In genomic region chr2:127859712-127860085, GRCh38 we compare ENCODE assay signal across 8 cellular contexts. TPM values are rescaled to one million over a fixed set of nuclear protein-coding genes. Genes with fewer than 3 reads are reported as not detected.
DNase-seq lines count a peak whose midpoint lies in the region; ATAC-seq, FAIRE-seq and TF ChIP-seq lines count a peak whose summit lies in the region.

No MANE protein-coding gene starts in this region.

- no peaks in the 10 kb centered on the region for H3K9me3 Mint-ChIP-seq in activated naive CD8-positive, alpha-beta T cell treated with anti-CD3 and anti-CD28 coated beads, Interleukin-2, amount 10 ng/mL, durations not matched to agents 7 days and 5 days

- peak overlapping the region; percentile 68 for H3K4me3 Mint-ChIP-seq in activated naive CD8-positive, alpha-beta T cell treated with anti-CD3 and anti-CD28 coated beads, Interleukin-2, amount 10 ng/mL, durations not matched to agents 7 days and 5 days

- no peak for TF ChIP-seq CTCF in lower lobe of right lung (IDR thresholded peaks at IDR 0.05)
- no peak for TF ChIP-seq CTCF in uterus (IDR thresholded peaks at IDR 0.05)

- peaks cover 23% of the 10 kb centered on the region for H3K4me1 Mint-ChIP-seq in activated naive CD8-positive, alpha-beta T cell treated with anti-CD3 and anti-CD28 coated beads, Interleukin-2, amount 10 ng/mL, durations not matched to agents 7 days and 5 days

- POLR2A ChIA-PET in activated naive CD8-positive, alpha-beta T cell treated with anti-CD3 and anti-CD28 coated beads, Interleukin-2, amount 10 ng/mL, durations not matched to agents 7 days and 5 days (lab: Charles Lee), result no interaction called here

- intact Hi-C loops in lower lobe of right lung (cut with DNase I), result no loop called here
- intact Hi-C loops in uterus (cut with DNase I; ENCODE audit: low total_unique reads), result loop anchor here (5.0 kb wide), 1 partner anchor 912 kb away; no protein-coding TSS in a partner anchor

- peaks cover 14% of the 10 kb centered on the region for H3K36me3 Mint-ChIP-seq in activated naive CD8-positive, alpha-beta T cell treated with anti-CD3 and anti-CD28 coated beads, Interleukin-2, amount 10 ng/mL, durations not matched to agents 7 days and 5 days

- H3K4me1 ChIP-seq in lower lobe of right lung (peaks cover 33% of the 10 kb centered on the region), uterus (peaks cover 3 to 15% of the 10 kb centered on the region in 2 donors)

- no peak for FAIRE-seq in GM19239 (lab: Jason Lieb, UNC)

- DNase-seq in GM19239 (ENCODE audit: insufficient read length, low spot score), result peak; percentile 47
- peak; percentile 18 for DNase-seq in SK-N-DZ (ENCODE audit: low spot score)
- DNase-seq in activated naive CD8-positive, alpha-beta T cell treated with anti-CD3 and anti-CD28 coated beads, Interleukin-2, amount 10 ng/mL, durations not matched to agents 7 days and 5 days, result peak; percentile 52
- DNase-seq in lower lobe of right lung, result peak; percentile 89
- DNase-seq in stimulated activated CD8-positive, alpha-beta memory T cell treated with anti-CD3 and anti-CD28 coated beads, Interleukin-7, amount 100 ng/mL, for 1 hour (ENCODE audit: low read depth in 2 of 2), result peak; percentile 19 to 38
- no peak for DNase-seq in uterus

- no peak overlapping the region for H3K4me3 ChIP-seq in lower lobe of right lung
- no peak overlapping the region for H3K4me3 ChIP-seq in uterus

- H3K27ac ChIP-seq in lower lobe of right lung (no peak overlapping the region), uterus (no peak overlapping the region)

- ATAC-seq in activated naive CD8-positive, alpha-beta T cell treated with anti-CD3 and anti-CD28 coated beads, Interleukin-2, amount 10 ng/mL, durations not matched to agents 7 days and 5 days (ENCODE audit: low read depth), result peak; percentile 18
- ATAC-seq in lower lobe of right lung, result peak; percentile 58 to 63
- no peak for ATAC-seq in GM18511 (IDR thresholded peaks at IDR 0.05; ENCODE audit: unreplicated experiment)
- no peak for ATAC-seq in GM18519 (IDR thresholded peaks at IDR 0.05; ENCODE audit: low FRiP score, unreplicated experiment)

- H3K27me3 ChIP-seq in lower lobe of right lung (ENCODE audit: low read depth) (no peaks in the 10 kb centered on the region), uterus (no peaks in the 10 kb centered on the region)

- H3K27me3 Mint-ChIP-seq in activated naive CD8-positive, alpha-beta T cell treated with anti-CD3 and anti-CD28 coated beads, Interleukin-2, amount 10 ng/mL, durations not matched to agents 7 days and 5 days, result no peaks in the 10 kb centered on the region

- H3K36me3 ChIP-seq in lower lobe of right lung, result peaks cover 18% of the 10 kb centered on the region
- H3K36me3 ChIP-seq in uterus, result no peaks in the 10 kb centered on the region

- peak overlapping the region; percentile 28 for H3K27ac Mint-ChIP-seq in activated naive CD8-positive, alpha-beta T cell treated with anti-CD3 and anti-CD28 coated beads, Interleukin-2, amount 10 ng/mL, durations not matched to agents 7 days and 5 days

- no peak for TF ChIP-seq POLR2A in uterus (IDR thresholded peaks at IDR 0.05)

- H3K9me3 ChIP-seq in lower lobe of right lung, result no peaks in the 10 kb centered on the region
- no peaks in the 10 kb centered on the region for H3K9me3 ChIP-seq in uterus

RNA-seq across cellular contexts. Expression of gene POLR2D, which starts 1.7 kb away (rescaled TPM):
- polyA plus RNA-seq in SK-N-DZ (2014; cell fraction: cytosol; rRNA removed), result 34.4 and 43.1 TPM in 2 replicates
- 18.0 and 28.8 TPM in 2 replicates for polyA plus RNA-seq in SK-N-DZ (2014; cell fraction: nucleus; rRNA removed)
- total RNA-seq in activated naive CD8-positive, alpha-beta T cell treated with anti-CD3 and anti-CD28 coated beads, Interleukin-2, amount 10 ng/mL, durations not matched to agents 7 days and 5 days, result 10 to 100 TPM; 37.7 to 43.4 TPM
- total RNA-seq in lower lobe of right lung (20.5 TPM), uterus (10 to 100 TPM in 2 of 4 donors, 1 to 10 TPM in 2; 3.3 to 38.5 (median 15.5) TPM)

RNA-seq across cellular contexts. Expression of gene AMMECR1L, which starts 26.1 kb away (rescaled TPM):
- polyA plus RNA-seq in SK-N-DZ (2014; cell fraction: cytosol; rRNA removed), result 13.8 and 15.7 TPM in 2 replicates
- polyA plus RNA-seq in SK-N-DZ (2014; cell fraction: nucleus; rRNA removed), result 17.7 and 20.6 TPM in 2 replicates
- total RNA-seq in activated naive CD8-positive, alpha-beta T cell treated with anti-CD3 and anti-CD28 coated beads, Interleukin-2, amount 10 ng/mL, durations not matched to agents 7 days and 5 days, result 10 to 100 TPM; 14.7 to 15.7 TPM
- 14.8 TPM for total RNA-seq in lower lobe of right lung
- total RNA-seq in uterus, result 10 to 100 TPM in 2 of 4 donors, 1 to 10 TPM in 2; 5.4 to 20.4 (median 13.7) TPM

RNA-seq across cellular contexts. Expression of gene WDR33, which starts 48.7 kb away (rescaled TPM):
- 23.6 and 29.8 TPM in 2 replicates for polyA plus RNA-seq in SK-N-DZ (2014; cell fraction: cytosol; rRNA removed)
- polyA plus RNA-seq in SK-N-DZ (2014; cell fraction: nucleus; rRNA removed), result 36.5 and 45.8 TPM in 2 replicates
- 10 to 100 TPM; 69.1 to 82.2 TPM for total RNA-seq in activated naive CD8-positive, alpha-beta T cell treated with anti-CD3 and anti-CD28 coated beads, Interleukin-2, amount 10 ng/mL, durations not matched to agents 7 days and 5 days
- total RNA-seq in lower lobe of right lung (55.4 TPM), uterus (10 to 100 TPM; 27.4 to 98.2 (median 59.7) TPM)

Comparison
In these comparisons a context has a peak if more than half of its experiments do, and no peak if none do; other contexts are left out.
1. DNase-seq: peak in GM19239 (single experiment), SK-N-DZ (single experiment), activated naive CD8-positive, alpha-beta T cell treated with anti-CD3 and anti-CD28 coated beads, Interleukin-2, amount 10 ng/mL, durations not matched to agents 7 days and 5 days (single experiment), lower lobe of right lung (single experiment) and stimulated activated CD8-positive, alpha-beta memory T cell treated with anti-CD3 and anti-CD28 coated beads, Interleukin-7, amount 100 ng/mL, for 1 hour (2 of 2); none in uterus (0 of 2).
2. ATAC-seq: peak in activated naive CD8-positive, alpha-beta T cell treated with anti-CD3 and anti-CD28 coated beads, Interleukin-2, amount 10 ng/mL, durations not matched to agents 7 days and 5 days (single experiment) and lower lobe of right lung (2 of 2); none in GM18511 (single experiment) and GM18519 (single experiment).